Comparison of ENCODE assay signal across 8 cellular contexts in genomic region chr1:45929257-45929687, GRCh38.
DNase-seq lines count a peak whose midpoint lies in the region; ATAC-seq, FAIRE-seq and TF ChIP-seq lines count a peak whose summit lies in the region.

No MANE protein-coding gene starts in this region.

- peak overlapping the region; percentile 80 to 84 for H3K27ac Mint-ChIP-seq in natural killer cell treated with Interleukin-12 subunit alpha and Interleukin-12 subunit beta and Interleukin-15 and Interleukin-18, amount 100 ng/mL, for 72 hours
- H3K27ac Mint-ChIP-seq in activated CD4-positive, alpha-beta T cell treated with anti-CD3 and anti-CD28 coated beads, Interleukin-2, amount 10 ng/mL, durations not matched to agents 7 days and 5 days, result no peak overlapping the region

- in situ Hi-C loops in G401 (cut with HindIII; ENCODE audit: low sequenced_read_pairs), result no loop called here

- H3K27me3 ChIP-seq in bronchial epithelial cell (ENCODE audit: control insufficient read depth, insufficient read depth, low read length), result no peaks in the 10 kb centered on the region
- H3K27me3 ChIP-seq in prostate gland (replicated peaks; ENCODE audit: insufficient read depth), result no peaks in the 10 kb centered on the region

- H3K4me3 Mint-ChIP-seq in natural killer cell treated with Interleukin-12 subunit alpha and Interleukin-12 subunit beta and Interleukin-15 and Interleukin-18, amount 100 ng/mL, for 72 hours, result peak overlapping the region; percentile 71
- no peak overlapping the region for H3K4me3 Mint-ChIP-seq in activated CD4-positive, alpha-beta T cell treated with anti-CD3 and anti-CD28 coated beads, Interleukin-2, amount 10 ng/mL, durations not matched to agents 7 days and 5 days

- peak; percentile 22 for DNase-seq in G401 (ENCODE audit: low spot score)
- DNase-seq in NCI-H146 (lab: John Stamatoyannopoulos, UW), result peak; percentile 83
- peak; percentile 67 for DNase-seq in bronchial epithelial cell (ENCODE audit: low read depth)
- DNase-seq in natural killer cell treated with Interleukin-12 subunit alpha and Interleukin-12 subunit beta and Interleukin-15 and Interleukin-18, amount 100 ng/mL, for 72 hours (ENCODE audit: low spot score), result no peak
- DNase-seq in prostate gland (ENCODE audit: low spot score), result no peak
- no peak for DNase-seq in stimulated activated CD4-positive, alpha-beta T cell treated with anti-CD3 and anti-CD28 coated beads, Interleukin-2, amount 100 ng/mL, for 24 hours
- DNase-seq in activated CD4-positive, alpha-beta T cell treated with anti-CD3 and anti-CD28 coated beads, Interleukin-2, amount 10 ng/mL, durations not matched to agents 7 days and 5 days, result no peak

- H3K9me3 Mint-ChIP-seq in natural killer cell treated with Interleukin-12 subunit alpha and Interleukin-12 subunit beta and Interleukin-15 and Interleukin-18, amount 100 ng/mL, for 72 hours, result no peaks in the 10 kb centered on the region
- H3K9me3 Mint-ChIP-seq in activated CD4-positive, alpha-beta T cell treated with anti-CD3 and anti-CD28 coated beads, Interleukin-2, amount 10 ng/mL, durations not matched to agents 7 days and 5 days, result no peaks in the 10 kb centered on the region

- peaks cover 35 to 39% of the 10 kb centered on the region in 2 donors for H3K4me1 Mint-ChIP-seq in natural killer cell treated with Interleukin-12 subunit alpha and Interleukin-12 subunit beta and Interleukin-15 and Interleukin-18, amount 100 ng/mL, for 72 hours (ENCODE audit: low read depth in 2 of 2)
- H3K4me1 Mint-ChIP-seq in activated CD4-positive, alpha-beta T cell treated with anti-CD3 and anti-CD28 coated beads, Interleukin-2, amount 10 ng/mL, durations not matched to agents 7 days and 5 days, result peaks cover 2% of the 10 kb centered on the region

- H3K36me3 ChIP-seq in bronchial epithelial cell (ENCODE audit: control insufficient read depth, insufficient read depth, low read length), result no peaks in the 10 kb centered on the region
- H3K36me3 ChIP-seq in prostate gland, result no peaks in the 10 kb centered on the region

- no peaks in the 10 kb centered on the region for H3K36me3 Mint-ChIP-seq in natural killer cell treated with Interleukin-12 subunit alpha and Interleukin-12 subunit beta and Interleukin-15 and Interleukin-18, amount 100 ng/mL, for 72 hours
- H3K36me3 Mint-ChIP-seq in activated CD4-positive, alpha-beta T cell treated with anti-CD3 and anti-CD28 coated beads, Interleukin-2, amount 10 ng/mL, durations not matched to agents 7 days and 5 days (ENCODE audit: low read depth), result no peaks in the 10 kb centered on the region

- ATAC-seq in natural killer cell treated with Interleukin-12 subunit alpha and Interleukin-12 subunit beta and Interleukin-15 and Interleukin-18, amount 100 ng/mL, for 72 hours, result peak; percentile 20 to 69
- no peak for ATAC-seq in HG03097 (IDR thresholded peaks at IDR 0.05; ENCODE audit: low FRiP score, unreplicated experiment)

- TF ChIP-seq CTCF in bronchial epithelial cell (IDR thresholded peaks at IDR 0.05; ENCODE audit: insufficient read depth, low read length, severe bottlenecking) (no peak), prostate gland (IDR thresholded peaks at IDR 0.05) (no peak)

- H3K4me3 ChIP-seq in bronchial epithelial cell (ENCODE audit: low read depth, low read length) (no peak overlapping the region), prostate gland (no peak overlapping the region)

- intact Hi-C loops in prostate gland (cut with DNase I), result no loop called here

- POLR2A ChIA-PET in activated CD4-positive, alpha-beta T cell treated with anti-CD3 and anti-CD28 coated beads, Interleukin-2, amount 10 ng/mL, durations not matched to agents 7 days and 5 days (lab: Charles Lee), result no interaction called here

- WGBS in prostate gland, result 14% methylated on average over 2 of the region's 2 CpGs

- no peak overlapping the region for H3K27ac ChIP-seq in prostate gland

- H3K9me3 ChIP-seq in prostate gland, result no peaks in the 10 kb centered on the region

- CTCF ChIA-PET in activated CD4-positive, alpha-beta T cell treated with anti-CD3 and anti-CD28 coated beads, Interleukin-2, amount 10 ng/mL, durations not matched to agents 7 days and 5 days (lab: Charles Lee), result no interaction called here

- no peaks in the 10 kb centered on the region for H3K4me1 ChIP-seq in prostate gland (replicated peaks)

- H3K27me3 Mint-ChIP-seq in natural killer cell treated with Interleukin-12 subunit alpha and Interleukin-12 subunit beta and Interleukin-15 and Interleukin-18, amount 100 ng/mL, for 72 hours, result no peaks in the 10 kb centered on the region
- H3K27me3 Mint-ChIP-seq in activated CD4-positive, alpha-beta T cell treated with anti-CD3 and anti-CD28 coated beads, Interleukin-2, amount 10 ng/mL, durations not matched to agents 7 days and 5 days, result no peaks in the 10 kb centered on the region

- no peak for FAIRE-seq in bronchial epithelial cell (lab: Jason Lieb, UNC)

- TF ChIP-seq POLR2A in prostate gland (IDR thresholded peaks at IDR 0.05), result no peak

Comparison
In these comparisons a context has a peak if more than half of its experiments do, and no peak if none do; other contexts are left out.
1. DNase-seq: peak in G401 (single experiment), NCI-H146 (single experiment) and bronchial epithelial cell (single experiment); none in natural killer cell treated with Interleukin-12 subunit alpha and Interleukin-12 subunit beta and Interleukin-15 and Interleukin-18, amount 100 ng/mL, for 72 hours (single experiment), prostate gland (single experiment), stimulated activated CD4-positive, alpha-beta T cell treated with anti-CD3 and anti-CD28 coated beads, Interleukin-2, amount 100 ng/mL, for 24 hours (0 of 2) and activated CD4-positive, alpha-beta T cell treated with anti-CD3 and anti-CD28 coated beads, Interleukin-2, amount 10 ng/mL, durations not matched to agents 7 days and 5 days (single experiment).